In genomic region chr3:14651440-14652251, GRCh38 we compare ENCODE assay signal across 8 cellular contexts. TPM values are rescaled to one million over a fixed set of nuclear protein-coding genes. Genes with fewer than 3 reads are reported as not detected.
A peak's percentile ranks its signal among the peaks of the same experiment; 100 is the strongest.
DNase-seq lines count a peak whose midpoint lies in the region; ATAC-seq lines count a peak whose summit lies in the region.

TSS of gene CCDC174 (plus strand) at chr3:14651762. CDS start at chr3:14651837, 75 bp downstream.

- H3K27me3 Mint-ChIP-seq in effector memory CD8-positive, alpha-beta T cell: no peaks in the 10 kb centered on the region
- no peaks in the 10 kb centered on the region for H3K27me3 Mint-ChIP-seq in memory B cell

- H3K4me1 Mint-ChIP-seq in effector memory CD8-positive, alpha-beta T cell (ENCODE audit: low read depth in 2 of 2): peaks cover 16 to 36% of the 10 kb centered on the region in 2 donors
- H3K4me1 Mint-ChIP-seq in memory B cell: peaks cover 18% of the 10 kb centered on the region

- peak; percentile 91 for DNase-seq in COLO668 (lab: John Stamatoyannopoulos, UW; ENCODE audit: unreplicated experiment)
- peak; percentile 98 for DNase-seq in HT1080 (ENCODE audit: low read depth)
- DNase-seq in NOMO-1 treated with DMSO at 0.1 percent for 48 hours (lab: John Stamatoyannopoulos, UW; ENCODE audit: unreplicated experiment): peak; percentile 98
- peak; percentile 92 to 94 for DNase-seq in activated CD8-positive, alpha-beta memory T cell treated with anti-CD3 and anti-CD28 coated beads for 4 hours (ENCODE audit: low read depth in 2 of 2)
- DNase-seq in effector memory CD8-positive, alpha-beta T cell: peak; percentile 97 to 99 (median 98)
- peak; percentile 88 to 98 for DNase-seq in memory B cell (ENCODE audit: low spot score in 2 of 2)
- DNase-seq in stimulated activated CD8-positive, alpha-beta memory T cell treated with anti-CD3 and anti-CD28 coated beads, Interleukin-12 subunit alpha, Interleukin-12 subunit beta, amount 100 ng/mL, for 24 hours (ENCODE audit: extremely low read depth): peak; percentile 79

- H3K36me3 Mint-ChIP-seq in effector memory CD8-positive, alpha-beta T cell (ENCODE audit: insufficient read depth): peaks cover 37% of the 10 kb centered on the region
- H3K36me3 Mint-ChIP-seq in memory B cell: peaks cover 8% of the 10 kb centered on the region

- ATAC-seq in GM21360 (IDR thresholded peaks at IDR 0.05; ENCODE audit: unreplicated experiment) (peak; percentile 98), memory B cell (ENCODE audit: low read depth) (peak; percentile 92)
- peak; percentile 94 for ATAC-seq in effector memory CD8-positive, alpha-beta T cell (replicated peaks)

- H3K4me3 Mint-ChIP-seq in effector memory CD8-positive, alpha-beta T cell: peak within 1 kb of the TSS; percentile 89 to 91
- H3K4me3 Mint-ChIP-seq in memory B cell: peak within 1 kb of the TSS; percentile 90

- H3K27ac Mint-ChIP-seq in effector memory CD8-positive, alpha-beta T cell: peak within 1 kb of the TSS; percentile 97 to 98
- peak within 1 kb of the TSS; percentile 100 for H3K27ac Mint-ChIP-seq in memory B cell

- no peaks in the 10 kb centered on the region for H3K9me3 Mint-ChIP-seq in effector memory CD8-positive, alpha-beta T cell
- no peaks in the 10 kb centered on the region for H3K9me3 Mint-ChIP-seq in memory B cell

RNA-seq across cellular contexts. Expression of gene CCDC174, which starts in this region (rescaled TPM):
- 6.6 and 7.6 TPM in 2 replicates for total RNA-seq in HT1080 (2014; rRNA removed; shearing (Covaris generic))
- polyA plus RNA-seq in HT1080 (2015; cell fraction: cytosol; rRNA removed): 6.6 and 14.2 TPM in 2 replicates
- 19.0 and 23.8 TPM in 2 replicates for polyA plus RNA-seq in HT1080 (2015; cell fraction: nucleus; rRNA removed)

Comparison
In these comparisons a context has a peak if more than half of its experiments do, and no peak if none do; other contexts are left out.
1. Peak in every context shown above with its lines: DNase-seq and ATAC-seq.